Comparison of ENCODE assay signal across 21 cellular contexts in genomic region chr6:106461084-106461483, GRCh38.
DNase-seq lines count a peak whose midpoint lies in the region; ATAC-seq and TF ChIP-seq lines count a peak whose summit lies in the region.
"Had no signal": no experiment of that assay in that cellular context is flagged by ENCODE, and none has a peak within 500 bp of the region (broad histone marks: within the 10 kb centered on the region; RNA-seq: fewer than 3 reads in every experiment).

No MANE protein-coding gene starts in this region.

- no peak overlapping the region for H3K27ac Mint-ChIP-seq in WTC11
- H3K27ac Mint-ChIP-seq: T-cell had no signal

- ATAC-seq in WTC11 = peak; percentile 50; the same call in 1 of the 2 replicates
- ATAC-seq: K562, PC-3, T-cell had no signal

- H3K27me3 ChIP-seq in H7 (ENCODE audit: control insufficient read depth, insufficient read depth, low read length) = no peaks in the 10 kb centered on the region
- H3K27me3 ChIP-seq in HUES64 (ENCODE audit: insufficient read depth, low read length) = no peaks in the 10 kb centered on the region
- peaks cover 0 to 21% (median 0%) of the 10 kb centered on the region in 45 donors for H3K27me3 ChIP-seq in dorsolateral prefrontal cortex

- H3K9me3 Mint-ChIP-seq in WTC11 = no peaks in the 10 kb centered on the region
- H3K9me3 Mint-ChIP-seq: T-cell had no signal

- H3K36me3 Mint-ChIP-seq in WTC11 = no peaks in the 10 kb centered on the region
- H3K36me3 Mint-ChIP-seq: T-cell had no signal

- H3K27me3 Mint-ChIP-seq in WTC11 (ENCODE audit: low read depth) = peaks cover 31% of the 10 kb centered on the region

- intact Hi-C loops in dorsolateral prefrontal cortex (cut with DNase I) = no loop called here
- intact Hi-C loops in posterior vena cava (cut with DNase I) = no loop called here

- no peak overlapping the region for H3K9ac ChIP-seq in HUES64 (ENCODE audit: low read depth, low read length)
- H3K9ac ChIP-seq: SK-N-SH had no signal

- H3K4me3 Mint-ChIP-seq in WTC11 = no peak overlapping the region
- H3K4me3 Mint-ChIP-seq: T-cell had no signal

- H3K4me3 ChIP-seq in H7 (ENCODE audit: insufficient read depth, low read depth, low read length) (no peak overlapping the region), HUES64 (ENCODE audit: low read length) (no peak overlapping the region), dorsolateral prefrontal cortex (no peak overlapping the region)
- H3K4me3 ChIP-seq: K562 had no signal

- TF ChIP-seq CTCF in WTC11 (IDR thresholded peaks at IDR 0.05) (no peak), dorsolateral prefrontal cortex (IDR thresholded peaks at IDR 0.05 in 54 of 56, conservative IDR thresholded peaks at IDR 0.05 in 2 of 56; ENCODE audit: low read depth in 1 of 56, partially characterized antibody in 56 of 56) (no peak)

- H3K4me1 ChIP-seq in HUES64 (ENCODE audit: insufficient read depth, low read length) = peaks cover 15% of the 10 kb centered on the region; the same call in 1 of the 2 replicates

- H3K9me3 ChIP-seq in HUES64 (ENCODE audit: insufficient read depth, low read depth, low read length) = no peaks in the 10 kb centered on the region
- H3K9me3 ChIP-seq: SK-N-SH had no signal

- DNase-seq in H7 = peak; percentile 40
- DNase-seq in NCI-H2227 treated with DMSO at 0.1 percent for 48 hours (lab: John Stamatoyannopoulos, UW) = peak; percentile 24
- DNase-seq in WTC11 (ENCODE audit: low spot score) = no peak
- DNase-seq in DMS153 (lab: John Stamatoyannopoulos, UW) = no peak
- DNase-seq in midbrain (lab: John Stamatoyannopoulos, UW) = no peak
- no peak for DNase-seq in dorsolateral prefrontal cortex
- DNase-seq in posterior vena cava (ENCODE audit: low spot score) = no peak
- DNase-seq: ACHN, DMS 273 treated with DMSO at 0.1 percent for 48 hours, HCEC 1CT, NCI-H2081, NCI-H226, NCI-H526, PC-3, RPMI8226, SHP77 treated with DMSO at 0.1 percent for 48 hours, SK-N-SH, T-cell had no signal

- peaks cover 30% of the 10 kb centered on the region for H3K4me1 Mint-ChIP-seq in WTC11
- H3K4me1 Mint-ChIP-seq: T-cell had no signal

- CTCF ChIA-PET in WTC11 (lab: Charles Lee) = interaction anchor here (0.5 to 1.4 kb wide), 4 partner anchors 49 to 518 kb away, joined by 3 read pairs; no protein-coding TSS in a partner anchor

- no peaks in the 10 kb centered on the region for H3K36me3 ChIP-seq in H7 (replicated peaks; ENCODE audit: control insufficient read depth, insufficient read depth, low read length)
- H3K36me3 ChIP-seq in HUES64 (ENCODE audit: insufficient read depth, low read length) = no peaks in the 10 kb centered on the region

- POLR2A ChIA-PET in WTC11 (lab: Charles Lee) = no interaction called here

- H3K27ac ChIP-seq in HUES64 (ENCODE audit: low read depth, low read length) = peak overlapping the region; percentile 51; the same call in 1 of the 2 replicates
- no peak overlapping the region for H3K27ac ChIP-seq in dorsolateral prefrontal cortex
- H3K27ac ChIP-seq: C4-2B had no signal

TF ChIP-seq in WTC11, 78 proteins besides CTCF, POLR2A, EP300 and RAD21:
- TF ChIP-seq NR1H2 (CRISPR knock-in tag; IDR thresholded peaks at IDR 0.05) = no peak

Comparison
In these comparisons a context has a peak if more than half of its experiments do, and no peak if none do; other contexts are left out.
1. DNase-seq: peak in H7 (single experiment) and NCI-H2227 treated with DMSO at 0.1 percent for 48 hours (single experiment); none in WTC11 (single experiment), DMS153 (single experiment), midbrain (single experiment), dorsolateral prefrontal cortex (0 of 10) and posterior vena cava (single experiment).